ENCODE assay signal across 19 cellular contexts in genomic region chr7:86747698-86748097, GRCh38.
DNase-seq lines count a peak whose midpoint lies in the region; ATAC-seq and TF ChIP-seq lines count a peak whose summit lies in the region.
"Had no signal": no experiment of that assay in that cellular context is flagged by ENCODE, and none has a peak within 500 bp of the region (broad histone marks: within the 10 kb centered on the region; RNA-seq: fewer than 3 reads in every experiment).

No MANE protein-coding gene starts in this region.

- H3K9me3 ChIP-seq in neuronal stem cell (replicated peaks in 1 of 2; ENCODE audit: control insufficient read depth in 2 of 2, insufficient read depth in 1 of 2, low read depth in 1 of 2, low read length in 2 of 2), result no peaks in the 10 kb centered on the region
- no peaks in the 10 kb centered on the region for H3K9me3 ChIP-seq in ovary
- H3K9me3 ChIP-seq: BLaER1, neutrophil, tibial nerve had no signal

- no peak overlapping the region for H3K9ac ChIP-seq in neuronal stem cell (ENCODE audit: low read depth, low read length, poor library complexity)
- H3K9ac ChIP-seq: BLaER1 had no signal

- TF ChIP-seq POLR2A in ovary (IDR thresholded peaks at IDR 0.05), result no peak

- H2BK120ac ChIP-seq in neuronal stem cell (ENCODE audit: low read depth, low read length), result no peak overlapping the region

- H3K4me3 ChIP-seq in neuronal stem cell (ENCODE audit: low read length in 2 of 2), result no peak overlapping the region
- no peak overlapping the region for H3K4me3 ChIP-seq in ovary
- H3K4me3 ChIP-seq: BLaER1, tibial nerve had no signal

- DNase-seq in NCI-H1105 treated with DMSO at 0.1 percent for 48 hours (lab: John Stamatoyannopoulos, UW), result peak; percentile 49
- DNase-seq in NCI-H69 (lab: John Stamatoyannopoulos, UW), result peak; percentile 69
- DNase-seq in caudate nucleus (lab: John Stamatoyannopoulos, UW), result peak in 3 of 61 donors; percentile 4 to 20 (median 19)
- DNase-seq in neuronal stem cell (ENCODE audit: low spot score), result peak; percentile 26
- no peak for DNase-seq in kidney glomerular epithelial cell (lab: John Stamatoyannopoulos, UW)
- DNase-seq in NCI-H146 treated with DMSO at 0.1 percent for 48 hours (lab: John Stamatoyannopoulos, UW; ENCODE audit: unreplicated experiment), result no peak
- DNase-seq in ovary, result no peak
- DNase-seq: activated B cell treated with CpG ODN at 0.5 μM for 24 hours; activated CD8-positive, alpha-beta T cell treated with anti-CD3 and anti-CD28 coated beads, Interleukin-2, amount 10 ng/mL, durations not matched to agents 7 days and 5 days; cortex of kidney; GF-D8; NCI-H1694; stimulated activated naive CD4-positive, alpha-beta T cell; T-cell had no signal

- peak overlapping the region; percentile 61 for H2AFZ ChIP-seq in neuronal stem cell (ENCODE audit: low read length)

- TF ChIP-seq CTCF in ovary (IDR thresholded peaks at IDR 0.05), result no peak

- H3K4me1 ChIP-seq in neuronal stem cell (ENCODE audit: control insufficient read depth in 2 of 2, insufficient read depth in 1 of 2, low read depth in 1 of 2, low read length in 2 of 2), result peaks cover 4 to 14% of the 10 kb centered on the region in 2 donors
- no peaks in the 10 kb centered on the region for H3K4me1 ChIP-seq in ovary (ENCODE audit: insufficient read depth)
- H3K4me1 ChIP-seq: BLaER1, tibial nerve had no signal

- no peak overlapping the region for H4K8ac ChIP-seq in neuronal stem cell (ENCODE audit: low read depth, low read length)

- H3K4me2 ChIP-seq in neuronal stem cell (ENCODE audit: insufficient read depth, low read length, poor library complexity, severe bottlenecking), result no peak overlapping the region
- H3K4me2 ChIP-seq: BLaER1 had no signal

- no peak for TF ChIP-seq EP300 in ovary (IDR thresholded peaks at IDR 0.05)

- H3K18ac ChIP-seq in neuronal stem cell (ENCODE audit: low read length), result no peak overlapping the region

- no peak for ATAC-seq in GM19324 (IDR thresholded peaks at IDR 0.05; ENCODE audit: low FRiP score, unreplicated experiment)
- ATAC-seq: activated CD8-positive, alpha-beta T cell treated with anti-CD3 and anti-CD28 coated beads, Interleukin-2, amount 10 ng/mL, durations not matched to agents 7 days and 5 days; activated naive CD4-positive, alpha-beta T cell treated with anti-CD3 and anti-CD28 coated beads, Interleukin-2, amount 50 U/mL, for 72 hours; T-cell had no signal

- H3K36me3 ChIP-seq in neuronal stem cell (replicated peaks in 1 of 2; ENCODE audit: control insufficient read depth in 2 of 2, insufficient read depth in 2 of 2, low read length in 2 of 2) (no peaks in the 10 kb centered on the region), ovary (no peaks in the 10 kb centered on the region)
- H3K36me3 ChIP-seq: BLaER1, neutrophil, tibial nerve had no signal

- H3K4ac ChIP-seq in neuronal stem cell (ENCODE audit: low read length), result no peak overlapping the region

- H3K14ac ChIP-seq in neuronal stem cell (ENCODE audit: low read length), result no peak overlapping the region

- no peak overlapping the region for H2BK5ac ChIP-seq in neuronal stem cell (ENCODE audit: low read length)

- no CpG with 5 or more reads among the region's 3 CpGs for WGBS in neuronal stem cell (ENCODE audit: extremely low coverage in 2 of 2, insufficient read length in 2 of 2, insufficient replicate concordance in 1 of 2), 2 donors
- WGBS in ovary, 3 donors, result 65 to 67% (median 66%) methylated on average over 3 of the region's 3 CpGs

- H2BK15ac ChIP-seq in neuronal stem cell (ENCODE audit: low read length), result no peak overlapping the region

- no peak overlapping the region for H4K91ac ChIP-seq in neuronal stem cell (ENCODE audit: low read depth, low read length, poor library complexity)

- H3K23ac ChIP-seq in neuronal stem cell (ENCODE audit: low read depth, low read length, poor library complexity), result no peak overlapping the region

- H3K27me3 ChIP-seq in neuronal stem cell (ENCODE audit: control insufficient read depth in 3 of 3, insufficient read depth in 3 of 3, low read depth in 1 of 3, low read length in 3 of 3) (no peaks in the 10 kb centered on the region), ovary (no peaks in the 10 kb centered on the region)
- H3K27me3 ChIP-seq: BLaER1, neutrophil, tibial nerve had no signal

- intact Hi-C loops in ovary (cut with DNase I), result no loop called here

- no peak overlapping the region for H2BK12ac ChIP-seq in neuronal stem cell (ENCODE audit: low read length)

- H3K27ac ChIP-seq in caudate nucleus (ENCODE audit: low read depth, low read length), result peak overlapping the region; percentile 18
- H3K27ac ChIP-seq in neuronal stem cell (replicated peaks; ENCODE audit: low read length), result no peak overlapping the region
- H3K27ac ChIP-seq in ovary, result no peak overlapping the region
- H3K27ac ChIP-seq: BLaER1, neutrophil, tibial nerve had no signal

- H3K79me1 ChIP-seq in neuronal stem cell (ENCODE audit: low read depth, low read length), result no peaks in the 10 kb centered on the region

- no peak overlapping the region for H2AK5ac ChIP-seq in neuronal stem cell (ENCODE audit: low read depth, low read length)

Comparison
In these comparisons a context has a peak if more than half of its experiments do, and no peak if none do; other contexts are left out.
1. DNase-seq: peak in NCI-H1105 treated with DMSO at 0.1 percent for 48 hours (single experiment), NCI-H69 (single experiment) and neuronal stem cell (single experiment); none in kidney glomerular epithelial cell (single experiment), NCI-H146 treated with DMSO at 0.1 percent for 48 hours (single experiment) and ovary (0 of 5).